20 cellular contexts compared by ENCODE assay signal in the genomic region with DNA sequence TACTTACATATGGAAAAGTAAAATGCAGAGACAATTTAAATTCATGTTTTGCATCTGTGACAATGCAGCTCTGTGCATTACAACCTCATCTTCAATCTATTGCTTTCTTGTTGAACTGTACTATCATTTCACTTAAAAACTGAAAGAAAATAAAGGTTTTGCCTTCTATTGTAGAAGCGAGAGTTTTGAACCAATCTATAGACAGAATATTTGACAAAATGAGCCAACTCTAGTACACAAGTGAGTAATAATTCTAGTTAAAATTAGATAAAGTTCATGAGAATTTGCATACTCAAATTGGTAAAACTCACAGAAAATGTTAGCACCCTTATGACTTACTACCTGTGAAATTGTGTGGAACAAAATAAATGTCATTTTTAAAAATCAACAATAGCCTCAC.
DNase-seq lines count a peak whose midpoint lies in the region; ATAC-seq, FAIRE-seq and TF ChIP-seq lines count a peak whose summit lies in the region.
"Had no signal": no experiment of that assay in that cellular context is flagged by ENCODE, and none has a peak within 500 bp of the region (broad histone marks: within the 10 kb centered on the region; RNA-seq: fewer than 3 reads in every experiment).

No MANE protein-coding gene starts in this region.

- no peak overlapping the region for H4K8ac ChIP-seq in neuronal stem cell (ENCODE audit: low read depth, low read length)

- no peaks in the 10 kb centered on the region for H3K36me3 ChIP-seq in neuronal stem cell (replicated peaks in 1 of 2; ENCODE audit: control insufficient read depth in 2 of 2, insufficient read depth in 2 of 2, low read length in 2 of 2)

- H3K4me3 ChIP-seq in neuronal stem cell (ENCODE audit: low read length in 2 of 2), result no peak overlapping the region

- peak; percentile 16 for FAIRE-seq in D721Med (lab: Jason Lieb, UNC)
- FAIRE-seq: GM18507, TTC549 had no signal

- no peak overlapping the region for H2BK120ac ChIP-seq in neuronal stem cell (ENCODE audit: low read depth, low read length)

- no peak overlapping the region for H2BK12ac ChIP-seq in neuronal stem cell (ENCODE audit: low read length)

- no peaks in the 10 kb centered on the region for H3K27me3 ChIP-seq in neuronal stem cell (ENCODE audit: control insufficient read depth in 3 of 3, insufficient read depth in 3 of 3, low read depth in 1 of 3, low read length in 3 of 3)

- TF ChIP-seq CTCF in D721Med (IDR thresholded peaks at IDR 0.05; ENCODE audit: insufficient read depth, missing control alignments), result no peak

- H3K14ac ChIP-seq in neuronal stem cell (ENCODE audit: low read length), result no peak overlapping the region

- ATAC-seq in GM19328 (IDR thresholded peaks at IDR 0.05; ENCODE audit: unreplicated experiment) (peak; percentile 57), GM21717 (IDR thresholded peaks at IDR 0.05; ENCODE audit: unreplicated experiment) (peak; percentile 54), HG03066 (IDR thresholded peaks at IDR 0.05; ENCODE audit: low read depth, unreplicated experiment) (peak; percentile 69), HG02798 (IDR thresholded peaks at IDR 0.05; ENCODE audit: poor library complexity, unreplicated experiment) (no peak)
- ATAC-seq in stimulated activated naive CD8-positive, alpha-beta T cell treated with anti-CD3 and anti-CD28 coated beads, Interleukin-15, Interleukin-2, amounts not matched to agents 100 U/mL and 50 U/mL, for 24 hours, result no peak
- ATAC-seq: CD8-positive, alpha-beta T cell had no signal

- H3K27ac ChIP-seq in neuronal stem cell (replicated peaks; ENCODE audit: low read length), result no peak overlapping the region
- H3K27ac ChIP-seq: 22Rv1, HL-60 had no signal

- DNase-seq in D721Med (ENCODE audit: insufficient read length, low spot score) (no peak), neuronal stem cell (ENCODE audit: low spot score) (no peak), GOT3 (lab: John Stamatoyannopoulos, UW) (no peak)
- DNase-seq in stimulated activated naive CD8-positive, alpha-beta T cell treated with anti-CD3 and anti-CD28 coated beads, Interleukin-15, Interleukin-2, amounts not matched to agents 100 U/mL and 50 U/mL, for 24 hours, result no peak
- DNase-seq: CD8-positive, alpha-beta T cell; DMS 273 treated with DMSO at 0.1 percent for 48 hours; HCEC 1CT; MV-4-11; NCI-H1417 treated with DMSO at 0.1 percent for 48 hours; NCI-H2029; NCI-H510A; T-helper 2 cell had no signal

- H2AFZ ChIP-seq in neuronal stem cell (ENCODE audit: low read length), result no peak overlapping the region

- no peak overlapping the region for H3K4me2 ChIP-seq in neuronal stem cell (ENCODE audit: insufficient read depth, low read length, poor library complexity, severe bottlenecking)

- no peaks in the 10 kb centered on the region for H3K79me1 ChIP-seq in neuronal stem cell (ENCODE audit: low read depth, low read length)

- H3K4ac ChIP-seq in neuronal stem cell (ENCODE audit: low read length), result no peak overlapping the region

- no peak overlapping the region for H4K91ac ChIP-seq in neuronal stem cell (ENCODE audit: low read depth, low read length, poor library complexity)

- H2AK5ac ChIP-seq in neuronal stem cell (ENCODE audit: low read depth, low read length), result no peak overlapping the region

- no peaks in the 10 kb centered on the region for H3K9me3 ChIP-seq in neuronal stem cell (replicated peaks in 1 of 2; ENCODE audit: control insufficient read depth in 2 of 2, insufficient read depth in 1 of 2, low read depth in 1 of 2, low read length in 2 of 2)

- no peak overlapping the region for H2BK5ac ChIP-seq in neuronal stem cell (ENCODE audit: low read length)

- H3K4me1 ChIP-seq in neuronal stem cell (ENCODE audit: control insufficient read depth in 2 of 2, insufficient read depth in 1 of 2, low read depth in 1 of 2, low read length in 2 of 2), result no peaks in the 10 kb centered on the region

- no peak overlapping the region for H3K18ac ChIP-seq in neuronal stem cell (ENCODE audit: low read length)

- no peak overlapping the region for H3K23ac ChIP-seq in neuronal stem cell (ENCODE audit: low read depth, low read length, poor library complexity)

- no peak overlapping the region for H2BK15ac ChIP-seq in neuronal stem cell (ENCODE audit: low read length)

- no peak overlapping the region for H3K9ac ChIP-seq in neuronal stem cell (ENCODE audit: low read depth, low read length, poor library complexity)

- WGBS in neuronal stem cell (ENCODE audit: extremely low coverage in 2 of 2, insufficient read length in 2 of 2, insufficient replicate concordance in 1 of 2), 2 donors, result no CpG with 5 or more reads among the region's 1 CpG

Comparison
In these comparisons a context has a peak if more than half of its experiments do, and no peak if none do; other contexts are left out.
1. ATAC-seq: peak in GM19328 (single experiment), GM21717 (single experiment) and HG03066 (single experiment); none in HG02798 (single experiment) and stimulated activated naive CD8-positive, alpha-beta T cell treated with anti-CD3 and anti-CD28 coated beads, Interleukin-15, Interleukin-2, amounts not matched to agents 100 U/mL and 50 U/mL, for 24 hours (single experiment).